ENCODE assay signal across 8 cellular contexts in genomic region chr7:77415822-77416620, GRCh38.
DNase-seq lines count a peak whose midpoint lies in the region; ATAC-seq and TF ChIP-seq lines count a peak whose summit lies in the region.

Gene GSAP, minus strand, starts transcription at chr7:77416349. Its CDS starts 28 bp downstream, at chr7:77416321.

- ATAC-seq in GM19324 (IDR thresholded peaks at IDR 0.05; ENCODE audit: low FRiP score, unreplicated experiment), result peak; percentile 81
- peak; percentile 59 for ATAC-seq in HG03442 (IDR thresholded peaks at IDR 0.05; ENCODE audit: unreplicated experiment)
- peak; percentile 82 for ATAC-seq in SK-N-SH treated with all-trans-retinoic acid at 6 μM for 48 hours

- no peak for TF ChIP-seq CTCF in retinal pigment epithelial cell (conservative IDR thresholded peaks at IDR 0.05; ENCODE audit: low read depth, low read length)

- DNase-seq in C1 segment of cervical spinal cord (lab: John Stamatoyannopoulos, UW) (peak in 8 of 14 donors; percentile 15 to 69 (median 63)), anterior cingulate cortex (lab: John Stamatoyannopoulos, UW) (peak in 33 of 58 donors; percentile 15 to 73 (median 34)), hepatic stellate cell (ENCODE audit: low spot score) (peak; percentile 72), retinal pigment epithelial cell (ENCODE audit: low read depth) (no peak), COLO829 (ENCODE audit: low spot score) (no peak)

- H3K4me3 ChIP-seq in retinal pigment epithelial cell (ENCODE audit: low read length), result peak within 1 kb of the TSS; percentile 60

TF ChIP-seq in SK-N-SH treated with all-trans-retinoic acid at 6 μM for 48 hours, 23 proteins besides CTCF, POLR2A, EP300 and RAD21:
- TF ChIP-seq PPARA (CRISPR knock-in tag; IDR thresholded peaks at IDR 0.05; ENCODE audit: borderline replicate concordance) (no peak), ESRRG (CRISPR knock-in tag; IDR thresholded peaks at IDR 0.05) (peak; percentile 35; the same call in 1 of the 2 replicates), TCF4 (CRISPR knock-in tag; IDR thresholded peaks at IDR 0.05; ENCODE audit: borderline replicate concordance) (no peak), CSDC2 (CRISPR knock-in tag; IDR thresholded peaks at IDR 0.05) (no peak), TSHZ2 (CRISPR knock-in tag; IDR thresholded peaks at IDR 0.05) (no peak; the same call in 1 of the 2 replicates), ZFP3 (CRISPR knock-in tag; IDR thresholded peaks at IDR 0.05) (no peak), BACH2 (CRISPR knock-in tag; IDR thresholded peaks at IDR 0.05; ENCODE audit: borderline replicate concordance) (no peak), RARB (CRISPR knock-in tag; IDR thresholded peaks at IDR 0.05) (no peak), ZNF8 (CRISPR knock-in tag; IDR thresholded peaks at IDR 0.05) (no peak)

Comparison
In these comparisons a context has a peak if more than half of its experiments do, and no peak if none do; other contexts are left out.
1. DNase-seq: peak in C1 segment of cervical spinal cord (8 of 14), anterior cingulate cortex (33 of 58) and hepatic stellate cell (single experiment); none in retinal pigment epithelial cell (single experiment) and COLO829 (single experiment).
2. Peak in every context shown above with its lines, with median percentiles within 50 percentile points of each other: ATAC-seq.